ENCODE assay signal across 9 cellular contexts in the genomic region with DNA sequence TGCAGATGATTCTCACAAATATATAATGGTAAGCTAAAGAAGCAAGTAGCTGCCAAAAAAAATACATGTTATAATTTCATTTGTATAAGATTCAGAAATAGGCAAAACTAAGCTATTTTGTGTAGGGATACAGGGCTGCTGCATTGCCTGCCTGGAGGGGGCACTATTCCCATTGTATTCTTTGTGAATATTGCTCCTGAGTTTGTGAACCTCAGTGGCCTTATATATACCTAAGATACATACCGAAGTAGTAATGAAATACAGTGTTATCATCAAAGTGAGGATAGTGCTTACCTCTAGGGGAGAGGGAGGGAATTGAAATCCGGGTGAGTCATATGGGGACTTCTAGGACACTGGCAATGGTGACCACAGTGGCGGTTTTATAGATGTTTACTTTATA. TPM values are rescaled to one million over a fixed set of nuclear protein-coding genes. Genes with fewer than 3 reads are reported as not detected.
DNase-seq lines count a peak whose midpoint lies in the region; ATAC-seq, FAIRE-seq and TF ChIP-seq lines count a peak whose summit lies in the region.
"Had no signal": no experiment of that assay in that cellular context is flagged by ENCODE, and none has a peak within 500 bp of the region (broad histone marks: within the 10 kb centered on the region; RNA-seq: fewer than 3 reads in every experiment).

No MANE protein-coding gene starts in this region.

- TF ChIP-seq POLR2A in GM12878 (IDR thresholded peaks at IDR 0.05; ENCODE audit: low read depth, low read length), result no peak

- CTCF ChIA-PET in GM12878 (lab: Yijun Ruan, JAX), result interaction anchor here (0.6 to 1.8 kb wide), 9 partner anchors 9 to 143 kb away, joined by 3 to 7 read pairs (median 3); no protein-coding TSS in a partner anchor

- H2AFZ ChIP-seq in GM12878 (ENCODE audit: control insufficient read depth, low read depth, low read length), result no peak overlapping the region

- FAIRE-seq in GM12878 (lab: Jason Lieb, UNC), result no peak

- intact Hi-C loops in GM12878 (cut with micrococcal nuclease; ENCODE audit: unreplicated experiment), result no loop called here

- H3K4me3 ChIP-seq in GM12878, result no peak overlapping the region

- H3K4me2 ChIP-seq in GM12878 (ENCODE audit: control insufficient read depth, insufficient read depth), result no peak overlapping the region

- peaks cover 21 to 24% of the 10 kb centered on the region in 2 experiments for H3K36me3 ChIP-seq in GM12878 (ENCODE audit: control insufficient read depth in 2 of 2, insufficient read depth in 2 of 2, low read length in 1 of 2)

- RAD21 ChIA-PET in GM12878 (lab: Charles Lee; ENCODE audit: unreplicated experiment), result no interaction called here

- H3K4me1 ChIP-seq in GM12878 (ENCODE audit: control insufficient read depth, insufficient read depth, low read length), result no peaks in the 10 kb centered on the region

- DNase-seq in DMS53 treated with DMSO at 0.1 percent for 48 hours (lab: John Stamatoyannopoulos, UW; ENCODE audit: unreplicated experiment) (peak; percentile 4), HuH-7 (ENCODE audit: low spot score) (peak; percentile 20), GM12878 (ENCODE audit: low read depth, low spot score) (no peak), lung microvascular endothelial cell (ENCODE audit: low read depth in 2 of 2) (peak; percentile 38 to 48), NCI-H446 treated with DMSO at 0.1 percent for 48 hours (lab: John Stamatoyannopoulos, UW) (no peak), NCI-H226 (no peak)
- DNase-seq in effector CD4-positive, alpha-beta T cell, result no peak
- DNase-seq: activated naive CD4-positive, alpha-beta T cell treated with anti-CD3 and anti-CD28 coated beads, Interleukin-2, amount 50 U/mL, for 16 hours had no signal

- WGBS in GM12878 (ENCODE audit: insufficient coverage, insufficient replicate concordance, low lambda C conversion rate, missing lambda C conversion rate), result 98% methylated on average over 3 of the region's 3 CpGs

- no peaks in the 10 kb centered on the region for H3K27me3 ChIP-seq in GM12878 (replicated peaks in 1 of 2; ENCODE audit: control insufficient read depth in 2 of 2, insufficient read depth in 2 of 2, low read length in 1 of 2)

- no peak for TF ChIP-seq EP300 in GM12878 (IDR thresholded peaks at IDR 0.05; ENCODE audit: borderline replicate concordance in 1 of 2, control insufficient read depth in 1 of 2, low read depth in 2 of 2, low read length in 2 of 2)

- SMC1A ChIA-PET in GM12878 (lab: Charles Lee; ENCODE audit: uncharacterized antibody, unreplicated experiment), result interaction anchor here (0.6 to 1.7 kb wide), 8 partner anchors 9 to 142 kb away, joined by 3 to 6 read pairs (median 3); no protein-coding TSS in a partner anchor

- ATAC-seq in GM12878 (no peak), esophagus mucosa (no peak)

- H3K9me3 ChIP-seq in GM12878 (replicated peaks; ENCODE audit: control insufficient read depth, insufficient read depth, low read length), result no peaks in the 10 kb centered on the region

- peak; percentile 7 to 35 (median 10); a peak in 2 of 6 replicates for TF ChIP-seq CTCF in GM12878 (IDR thresholded peaks at IDR 0.05 in 2 of 3, conservative IDR thresholded peaks at IDR 0.05 in 1 of 3; ENCODE audit: control insufficient read depth in 2 of 3, extremely low read depth in 1 of 3, insufficient read depth in 1 of 3, low read depth in 3 of 3, low read length in 3 of 3)

- no peak for TF ChIP-seq RAD21 in GM12878 (IDR thresholded peaks at IDR 0.05; ENCODE audit: insufficient read depth, low read depth, low read length)

- H3K79me2 ChIP-seq in GM12878 (ENCODE audit: control insufficient read depth, insufficient read depth, low read length), result no peaks in the 10 kb centered on the region

- H4K20me1 ChIP-seq in GM12878 (ENCODE audit: control insufficient read depth, insufficient read depth), result no peaks in the 10 kb centered on the region

- no peak overlapping the region for H3K9ac ChIP-seq in GM12878 (ENCODE audit: control insufficient read depth, insufficient read depth, low read length)

- POLR2A ChIA-PET in GM12878 (lab: Charles Lee), result no interaction called here

- BruUV-seq in GM12878 (replicated peaks; lab: Mats Ljungman, UMichigan), result no TSS peak

- in situ Hi-C loops in GM12878 (cut with MboI), result no loop called here

- H3K27ac ChIP-seq in GM12878 (ENCODE audit: control insufficient read depth, insufficient read depth), result no peak overlapping the region

TF ChIP-seq in GM12878, 131 proteins besides CTCF, POLR2A, EP300 and RAD21 (continues in another document):
- TF ChIP-seq, protein P1, sequence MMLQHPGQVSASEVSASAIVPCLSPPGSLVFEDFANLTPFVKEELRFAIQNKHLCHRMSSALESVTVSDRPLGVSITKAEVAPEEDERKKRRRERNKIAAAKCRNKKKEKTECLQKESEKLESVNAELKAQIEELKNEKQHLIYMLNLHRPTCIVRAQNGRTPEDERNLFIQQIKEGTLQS (IDR thresholded peaks at IDR 0.05; ENCODE audit: borderline replicate concordance, extremely low read depth, low read depth, low read length), result no peak
- TF ChIP-seq, protein P2, sequence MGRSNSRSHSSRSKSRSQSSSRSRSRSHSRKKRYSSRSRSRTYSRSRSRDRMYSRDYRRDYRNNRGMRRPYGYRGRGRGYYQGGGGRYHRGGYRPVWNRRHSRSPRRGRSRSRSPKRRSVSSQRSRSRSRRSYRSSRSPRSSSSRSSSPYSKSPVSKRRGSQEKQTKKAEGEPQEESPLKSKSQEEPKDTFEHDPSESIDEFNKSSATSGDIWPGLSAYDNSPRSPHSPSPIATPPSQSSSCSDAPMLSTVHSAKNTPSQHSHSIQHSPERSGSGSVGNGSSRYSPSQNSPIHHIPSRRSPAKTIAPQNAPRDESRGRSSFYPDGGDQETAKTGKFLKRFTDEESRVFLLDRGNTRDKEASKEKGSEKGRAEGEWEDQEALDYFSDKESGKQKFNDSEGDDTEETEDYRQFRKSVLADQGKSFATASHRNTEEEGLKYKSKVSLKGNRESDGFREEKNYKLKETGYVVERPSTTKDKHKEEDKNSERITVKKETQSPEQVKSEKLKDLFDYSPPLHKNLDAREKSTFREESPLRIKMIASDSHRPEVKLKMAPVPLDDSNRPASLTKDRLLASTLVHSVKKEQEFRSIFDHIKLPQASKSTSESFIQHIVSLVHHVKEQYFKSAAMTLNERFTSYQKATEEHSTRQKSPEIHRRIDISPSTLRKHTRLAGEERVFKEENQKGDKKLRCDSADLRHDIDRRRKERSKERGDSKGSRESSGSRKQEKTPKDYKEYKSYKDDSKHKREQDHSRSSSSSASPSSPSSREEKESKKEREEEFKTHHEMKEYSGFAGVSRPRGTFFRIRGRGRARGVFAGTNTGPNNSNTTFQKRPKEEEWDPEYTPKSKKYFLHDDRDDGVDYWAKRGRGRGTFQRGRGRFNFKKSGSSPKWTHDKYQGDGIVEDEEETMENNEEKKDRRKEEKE (IDR thresholded peaks at IDR 0.05), result no peak
- TF ChIP-seq SUPT20H (IDR thresholded peaks at IDR 0.05; ENCODE audit: borderline replicate concordance, control insufficient read depth, low read depth, low read length), result no peak
- TF ChIP-seq SMC3 (IDR thresholded peaks at IDR 0.05; ENCODE audit: borderline replicate concordance, low read length), result no peak
- no peak for TF ChIP-seq KDM1A (IDR thresholded peaks at IDR 0.05; ENCODE audit: borderline replicate concordance)
- TF ChIP-seq POLR2AphosphoS2 (IDR thresholded peaks at IDR 0.05; ENCODE audit: low read depth, low read length), result no peak
- no peak for TF ChIP-seq SRF (IDR thresholded peaks at IDR 0.05; ENCODE audit: low read depth in 2 of 2, low read length in 2 of 2)
- no peak for TF ChIP-seq RUNX3 (IDR thresholded peaks at IDR 0.05; ENCODE audit: low read length)
- no peak for TF ChIP-seq KAT2A (conservative IDR thresholded peaks at IDR 0.05; ENCODE audit: control insufficient read depth, low read depth, low read length)

RNA-seq across cellular contexts. Expression of a gene that starts 53.5 kb away (rescaled TPM):
- total RNA-seq in GM12878 (2013; cell fraction: nucleolus; rRNA removed), result 0.56 and 1.4 TPM in 2 replicates
- total RNA-seq in GM12878 (2014; rRNA removed), result 9.3 and 10.1 TPM in 2 replicates
- 4.6 and 5.6 TPM in 2 replicates for total RNA-seq in GM12878 (2014; rRNA removed; fragmentation: Illumina TruSeq; extraction: Trizol)
- 5.8 and 6.4 TPM in 2 replicates for total RNA-seq in GM12878 (2021)
- polyA plus RNA-seq in GM12878 (2011; ENCODE audit: low read depth), result 5.2 TPM
- polyA plus RNA-seq in GM12878 (2011; rRNA removed), result 6.6 and 7.1 TPM in 2 replicates
- polyA plus RNA-seq in GM12878 (2011; cell fraction: cytosol; rRNA removed), result 3.8 and 7.5 TPM in 2 replicates
- polyA plus RNA-seq in GM12878 (2011; cell fraction: nucleus; rRNA removed), result 2.9 and 4.0 TPM in 2 replicates
- 4.8 and 6.4 TPM in 2 replicates for polyA plus RNA-seq in GM12878 (2012)
- 5.9 TPM in 2 replicates for polyA plus RNA-seq in GM12878 (2014; fragmentation: Illumina TruSeq; extraction: Trizol)
- 1 to 10 TPM; 3.3 to 3.4 TPM for polyA plus RNA-seq in GM12878 (2014; fragmentation: Nextera tagmentation; extraction: Ambion mirVana)
- polyA plus RNA-seq in GM12878 (2014; rRNA removed), result 7.0 and 8.1 TPM in 2 replicates
- polyA plus RNA-seq in GM12878 (2016; fragmentation: Nextera tagmentation; extraction: Ambion mirVana), result 10 to 100 TPM in 1 of 2 experiments, 1 to 10 TPM in 1; 9.4 to 12.3 TPM
- 3.5 and 4.0 TPM in 2 replicates for polyA minus RNA-seq in GM12878 (2011; rRNA and poly(A)+ RNA removed)
- polyA minus RNA-seq in GM12878 (2011; cell fraction: cytosol; rRNA and poly(A)+ RNA removed), result 1.6 and 4.3 TPM in 2 replicates
- polyA minus RNA-seq in GM12878 (2011; cell fraction: nucleus; rRNA and poly(A)+ RNA removed), result 1.2 and 1.4 TPM in 2 replicates
- total RNA-seq in lung microvascular endothelial cell, result 20.9 and 32.7 TPM in 2 replicates
- total RNA-seq in esophagus mucosa, result 5.9 TPM

Comparison
In these comparisons a context has a peak if more than half of its experiments do, and no peak if none do; other contexts are left out.
1. DNase-seq: peak in DMS53 treated with DMSO at 0.1 percent for 48 hours (single experiment), HuH-7 (single experiment) and lung microvascular endothelial cell (2 of 2); none in GM12878 (single experiment), effector CD4-positive, alpha-beta T cell (single experiment), NCI-H446 treated with DMSO at 0.1 percent for 48 hours (single experiment) and NCI-H226 (single experiment).